27 cellular contexts compared by ENCODE assay signal in genomic region chr3:197197334-197197733, GRCh38.
"Had no signal": no experiment of that assay in that cellular context is flagged by ENCODE, and none has a peak within 500 bp of the region (broad histone marks: within the 10 kb centered on the region; RNA-seq: fewer than 3 reads in every experiment).

No MANE protein-coding gene starts in this region.

- H3K27ac ChIP-seq: esophagus squamous epithelium, lower lobe of right lung, neural progenitor cell, parathyroid adenoma, prostate gland, right atrium auricular region, sigmoid colon, stomach, thyroid gland, vagina had no signal

- H3K4me2 ChIP-seq: neural progenitor cell had no signal

- H3K9me3 Mint-ChIP-seq: effector memory CD8-positive, alpha-beta T cell; immature natural killer cell; natural killer cell treated with Interleukin-12 subunit alpha and Interleukin-12 subunit beta and Interleukin-15 and Interleukin-18, amount 100 ng/mL, for 72 hours; stimulated activated effector memory CD8-positive, alpha-beta T cell treated with anti-CD3 and anti-CD28 coated beads, Interleukin-12 subunit alpha, Interleukin-12 subunit beta, amount 100 ng/mL, for 72 hours had no signal

- H3K36me3 ChIP-seq: lower lobe of right lung, prostate gland, right atrium auricular region, thyroid gland, vagina had no signal

- H3K4me1 Mint-ChIP-seq: neural progenitor cell had no signal

- H3K27me3 ChIP-seq: esophagus squamous epithelium, neural progenitor cell, right atrium auricular region, sigmoid colon, stomach, thyroid gland, vagina had no signal

- H3K4me3 Mint-ChIP-seq: effector memory CD8-positive, alpha-beta T cell; immature natural killer cell; memory B cell; natural killer cell treated with Interleukin-12 subunit alpha and Interleukin-12 subunit beta and Interleukin-15 and Interleukin-18, amount 100 ng/mL, for 72 hours; neural progenitor cell; stimulated activated effector memory CD8-positive, alpha-beta T cell treated with anti-CD3 and anti-CD28 coated beads, Interleukin-12 subunit alpha, Interleukin-12 subunit beta, amount 100 ng/mL, for 72 hours had no signal

- H3K9ac ChIP-seq: neural progenitor cell, parathyroid adenoma had no signal

- H3K36me3 Mint-ChIP-seq: immature natural killer cell; natural killer cell treated with Interleukin-12 subunit alpha and Interleukin-12 subunit beta and Interleukin-15 and Interleukin-18, amount 100 ng/mL, for 72 hours had no signal

- H3K4me1 ChIP-seq: lower lobe of right lung, neural progenitor cell, parathyroid adenoma, prostate gland, right atrium auricular region, sigmoid colon, thyroid gland had no signal

- H3K9me3 ChIP-seq: esophagus squamous epithelium, lower lobe of right lung, prostate gland, right atrium auricular region, sigmoid colon, stomach, thyroid gland, vagina had no signal

- H3K4me3 ChIP-seq: esophagus squamous epithelium, lower lobe of right lung, neural progenitor cell, prostate gland, right atrium auricular region, sigmoid colon, stomach, thyroid gland, vagina had no signal

- H3K27me3 Mint-ChIP-seq: effector memory CD8-positive, alpha-beta T cell; memory B cell; natural killer cell treated with Interleukin-12 subunit alpha and Interleukin-12 subunit beta and Interleukin-15 and Interleukin-18, amount 100 ng/mL, for 72 hours had no signal

- ATAC-seq: effector memory CD8-positive, alpha-beta T cell; left colon; left ventricle myocardium superior; lower lobe of right lung; natural killer cell treated with Interleukin-12 subunit alpha and Interleukin-12 subunit beta and Interleukin-15 and Interleukin-18, amount 100 ng/mL, for 72 hours; stimulated activated effector memory CD8-positive, alpha-beta T cell treated with anti-CD3 and anti-CD28 coated beads, Interleukin-12 subunit alpha, Interleukin-12 subunit beta, amount 100 ng/mL, for 72 hours had no signal

- H3K27ac Mint-ChIP-seq: effector memory CD8-positive, alpha-beta T cell; immature natural killer cell; memory B cell; natural killer cell treated with Interleukin-12 subunit alpha and Interleukin-12 subunit beta and Interleukin-15 and Interleukin-18, amount 100 ng/mL, for 72 hours; neural progenitor cell; stimulated activated effector memory CD8-positive, alpha-beta T cell treated with anti-CD3 and anti-CD28 coated beads, Interleukin-12 subunit alpha, Interleukin-12 subunit beta, amount 100 ng/mL, for 72 hours had no signal

- FAIRE-seq: endometrium had no signal

- DNase-seq: cortex of kidney; effector memory CD8-positive, alpha-beta T cell; esophagus squamous epithelium; foreskin melanocyte; hypothalamus; immature natural killer cell; islet precursor cell; kidney glomerular epithelial cell; left colon; left ventricle myocardium superior; lower lobe of right lung; sigmoid colon; stimulated activated CD4-positive, alpha-beta T cell treated with anti-CD3 and anti-CD28 coated beads, Interleukin-2, amount 100 ng/mL, for 24 hours; stimulated activated CD4-positive, alpha-beta T cell treated with anti-CD3 and anti-CD28 coated beads, Interleukin-4, amount 100 ng/mL, for 24 hours; stimulated activated naive CD4-positive, alpha-beta T cell treated with Interleukin-2 at 50 U/mL for 16 hours; stomach; thyroid gland; trophoblast cell had no signal

- H2AFZ ChIP-seq: neural progenitor cell, parathyroid adenoma had no signal
